In the genomic region with DNA sequence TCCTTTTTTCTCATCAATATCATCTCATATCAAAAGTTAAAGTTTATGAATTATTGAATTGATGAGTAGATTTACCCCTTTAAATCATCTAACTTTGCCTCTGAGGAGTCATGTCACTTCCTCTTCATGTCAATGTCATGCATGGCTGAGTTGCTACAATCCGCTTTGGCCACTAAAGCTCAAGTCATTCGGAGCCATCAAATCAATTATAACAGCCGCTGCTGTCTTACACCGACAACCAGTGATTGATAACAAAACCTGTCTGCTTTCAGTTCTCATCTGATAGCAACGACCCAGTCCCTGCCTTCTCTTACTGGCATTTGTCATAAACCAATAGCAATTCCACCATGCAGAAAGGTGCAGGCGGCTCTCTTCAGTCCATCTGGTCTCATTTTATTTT, we compare ENCODE assay signal across 8 cellular contexts.
DNase-seq lines count a peak whose midpoint lies in the region; ATAC-seq and TF ChIP-seq lines count a peak whose summit lies in the region.

No MANE protein-coding gene starts in this region.

- no peaks in the 10 kb centered on the region for H3K36me3 Mint-ChIP-seq in nephron progenitor cell (ENCODE audit: low read depth)
- H3K36me3 Mint-ChIP-seq in naive thymus-derived CD8-positive, alpha-beta T cell = no peaks in the 10 kb centered on the region

- peak; percentile 100 for ATAC-seq in GM21529 (IDR thresholded peaks at IDR 0.05; ENCODE audit: unreplicated experiment)
- peak; percentile 100 for ATAC-seq in HG03354 (IDR thresholded peaks at IDR 0.05; ENCODE audit: poor library complexity, severe bottlenecking, unreplicated experiment)
- ATAC-seq in naive thymus-derived CD8-positive, alpha-beta T cell = no peak

- H3K27ac Mint-ChIP-seq in nephron progenitor cell = no peak overlapping the region
- no peak overlapping the region for H3K27ac Mint-ChIP-seq in naive thymus-derived CD8-positive, alpha-beta T cell

- no peaks in the 10 kb centered on the region for H3K27me3 Mint-ChIP-seq in nephron progenitor cell (ENCODE audit: low read depth, poor library complexity)
- peaks cover 0 to 3% (median 0%) of the 10 kb centered on the region in 5 donors for H3K27me3 Mint-ChIP-seq in naive thymus-derived CD8-positive, alpha-beta T cell

- peaks cover 15% of the 10 kb centered on the region for H3K4me1 Mint-ChIP-seq in nephron progenitor cell
- no peaks in the 10 kb centered on the region for H3K4me1 Mint-ChIP-seq in naive thymus-derived CD8-positive, alpha-beta T cell

- H3K9me3 Mint-ChIP-seq in nephron progenitor cell = no peaks in the 10 kb centered on the region
- H3K9me3 Mint-ChIP-seq in naive thymus-derived CD8-positive, alpha-beta T cell = no peaks in the 10 kb centered on the region

- no peak overlapping the region for H3K4me3 Mint-ChIP-seq in nephron progenitor cell
- no peak overlapping the region for H3K4me3 Mint-ChIP-seq in naive thymus-derived CD8-positive, alpha-beta T cell

- DNase-seq in NCI-H510A treated with DMSO at 0.1 percent for 48 hours (lab: John Stamatoyannopoulos, UW) (peak; percentile 5), NCI-H510A (lab: John Stamatoyannopoulos, UW) (no peak), nephron progenitor cell (peak; percentile 9), NCI-H446 treated with DMSO at 0.1 percent for 48 hours (lab: John Stamatoyannopoulos, UW) (no peak)
- no peak for DNase-seq in activated CD8-positive, alpha-beta memory T cell treated with anti-CD3 and anti-CD28 coated beads, Interleukin-2, amount 50 U/mL, for 4 hours
- no peak for DNase-seq in naive thymus-derived CD8-positive, alpha-beta T cell

- no peak for TF ChIP-seq CTCF in nephron progenitor cell (IDR thresholded peaks at IDR 0.05)

- POLR2A ChIA-PET in naive thymus-derived CD8-positive, alpha-beta T cell (lab: Charles Lee) = no interaction called here

Comparison
In these comparisons a context has a peak if more than half of its experiments do, and no peak if none do; other contexts are left out.
1. DNase-seq: peak in NCI-H510A treated with DMSO at 0.1 percent for 48 hours (single experiment) and nephron progenitor cell (single experiment); none in NCI-H510A (single experiment), NCI-H446 treated with DMSO at 0.1 percent for 48 hours (single experiment), activated CD8-positive, alpha-beta memory T cell treated with anti-CD3 and anti-CD28 coated beads, Interleukin-2, amount 50 U/mL, for 4 hours (single experiment) and naive thymus-derived CD8-positive, alpha-beta T cell (0 of 10).
2. ATAC-seq: peak in GM21529 (single experiment) and HG03354 (single experiment); none in naive thymus-derived CD8-positive, alpha-beta T cell (0 of 2).